19 cellular contexts compared by ENCODE assay signal in the genomic region with DNA sequence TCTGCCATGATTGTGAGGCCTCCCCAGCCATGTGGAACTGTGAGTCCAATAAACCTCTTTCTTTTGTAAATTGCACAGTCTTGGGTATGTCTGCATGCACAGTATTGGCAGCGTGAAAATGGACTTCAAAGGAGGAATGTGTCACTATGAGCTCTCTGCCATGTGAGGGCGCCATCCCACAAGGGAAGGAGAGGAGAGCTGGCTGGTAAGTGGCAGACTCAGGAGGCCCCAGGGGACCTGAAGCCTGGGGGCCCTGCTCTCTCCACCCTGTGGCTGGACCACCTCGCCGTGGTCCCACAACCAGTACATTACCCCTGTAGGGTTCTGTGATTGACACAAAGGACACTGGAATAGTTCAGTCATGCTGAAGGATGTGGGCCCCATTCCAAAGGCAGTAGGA.
DNase-seq lines count a peak whose midpoint lies in the region; TF ChIP-seq lines count a peak whose summit lies in the region.
"Had no signal": no experiment of that assay in that cellular context is flagged by ENCODE, and none has a peak within 500 bp of the region (broad histone marks: within the 10 kb centered on the region; RNA-seq: fewer than 3 reads in every experiment).

No MANE protein-coding gene starts in this region.

- H3K4me1 Mint-ChIP-seq in CD8-positive, alpha-beta memory T cell = no peaks in the 10 kb centered on the region

- no peak overlapping the region for H3K9ac ChIP-seq in Loucy (ENCODE audit: low read depth, low read length, poor library complexity, severe bottlenecking)

- CTCF ChIA-PET in CD8-positive, alpha-beta memory T cell (lab: Charles Lee) = no interaction called here

- H4K20me1 ChIP-seq in Loucy (ENCODE audit: insufficient read depth, low read length, poor library complexity, severe bottlenecking) = no peaks in the 10 kb centered on the region

- no peak overlapping the region for H3K4me3 Mint-ChIP-seq in CD8-positive, alpha-beta memory T cell
- H3K4me3 Mint-ChIP-seq: activated CD4-positive, alpha-beta memory T cell treated with anti-CD3 and anti-CD28 coated beads for 36 hours had no signal

- no peak overlapping the region for H3K27ac ChIP-seq in CD8-positive, alpha-beta memory T cell (ENCODE audit: low read depth, low read length)
- H3K27ac ChIP-seq: A549, C4-2B, testis, VCaP had no signal

- no peak overlapping the region for H3K4me2 ChIP-seq in Loucy (ENCODE audit: low read depth, low read length, poor library complexity, severe bottlenecking)
- H3K4me2 ChIP-seq: A549 had no signal

- H3K27me3 ChIP-seq in Loucy (ENCODE audit: insufficient read depth, low read length, poor library complexity, severe bottlenecking) = no peaks in the 10 kb centered on the region
- no peaks in the 10 kb centered on the region for H3K27me3 ChIP-seq in CD8-positive, alpha-beta memory T cell (ENCODE audit: insufficient read depth, low read length, poor library complexity, severe bottlenecking)
- H3K27me3 ChIP-seq: testis had no signal

- no peaks in the 10 kb centered on the region for H3K79me2 ChIP-seq in Loucy (ENCODE audit: insufficient read depth, low read length)

- H3K9me2 ChIP-seq in Loucy (replicated peaks; ENCODE audit: low read depth, low read length) = no peaks in the 10 kb centered on the region

- no peak overlapping the region for H2AFZ ChIP-seq in Loucy (ENCODE audit: low read length)

- no peaks in the 10 kb centered on the region for H3K36me3 ChIP-seq in Loucy (ENCODE audit: insufficient read depth, low read length)
- H3K36me3 ChIP-seq in CD8-positive, alpha-beta memory T cell (ENCODE audit: insufficient read depth, low read length) = no peaks in the 10 kb centered on the region

- POLR2A ChIA-PET in CD8-positive, alpha-beta memory T cell (lab: Charles Lee) = no interaction called here

- H3K9me3 ChIP-seq in Loucy (ENCODE audit: insufficient read depth, low read depth, low read length) = peaks cover 7% of the 10 kb centered on the region; the same call in 1 of the 2 replicates
- no peaks in the 10 kb centered on the region for H3K9me3 ChIP-seq in CD8-positive, alpha-beta memory T cell (ENCODE audit: low read length)
- H3K9me3 ChIP-seq: testis had no signal

- H3K36me3 Mint-ChIP-seq in CD8-positive, alpha-beta memory T cell = peaks cover 0 to 3% (median 2%) of the 10 kb centered on the region in 3 donors
- H3K36me3 Mint-ChIP-seq: activated CD4-positive, alpha-beta memory T cell treated with anti-CD3 and anti-CD28 coated beads for 36 hours had no signal

- peak; percentile 12 for DNase-seq in NCI-H146 (lab: John Stamatoyannopoulos, UW)
- no peak for DNase-seq in NCI-H146 treated with DMSO at 0.1 percent for 48 hours (lab: John Stamatoyannopoulos, UW; ENCODE audit: unreplicated experiment)
- peak; percentile 31 to 64 for DNase-seq in dermis microvascular lymphatic vessel endothelial cell (ENCODE audit: low read depth in 2 of 2)
- DNase-seq in lung microvascular endothelial cell (ENCODE audit: low read depth in 2 of 2) = peak; percentile 66 to 71
- no peak for DNase-seq in CD8-positive, alpha-beta memory T cell
- DNase-seq in cortex of kidney (lab: John Stamatoyannopoulos, UW) = no peak
- no peak for DNase-seq in activated gamma-delta T cell treated with Interleukin-2 at 50 U/mL for 16 hours
- DNase-seq: activated CD4-positive, alpha-beta memory T cell treated with anti-CD3 and anti-CD28 coated beads for 36 hours; activated naive CD4-positive, alpha-beta T cell treated with anti-CD3 and anti-CD28 coated beads, Interleukin-2, amount 50 U/mL, for 16 hours; DMS153; NCI-H1436 treated with DMSO at 0.1 percent for 48 hours; NCI-H446; SHP77 treated with DMSO at 0.1 percent for 48 hours; stimulated activated CD4-positive, alpha-beta T cell treated with anti-CD3 and anti-CD28 coated beads, Interleukin-12 subunit alpha, Interleukin-12 subunit beta, amount 100 ng/mL, for 4 hours; testis had no signal

- no peaks in the 10 kb centered on the region for H3F3A ChIP-seq in Loucy (ENCODE audit: low read depth)

- H3K27ac Mint-ChIP-seq in CD8-positive, alpha-beta memory T cell = no peak overlapping the region
- H3K27ac Mint-ChIP-seq: activated CD4-positive, alpha-beta memory T cell treated with anti-CD3 and anti-CD28 coated beads for 36 hours had no signal

- no peak overlapping the region for H3K4me3 ChIP-seq in Loucy (ENCODE audit: low read length, poor library complexity, severe bottlenecking)
- H3K4me3 ChIP-seq in CD8-positive, alpha-beta memory T cell (ENCODE audit: low read length) = no peak overlapping the region
- H3K4me3 ChIP-seq: A549, testis had no signal

- peak; percentile 34; the same call in 1 of the 2 replicates for TF ChIP-seq CTCF in Loucy (conservative IDR thresholded peaks at IDR 0.05; ENCODE audit: low read length)

- H3K9me3 Mint-ChIP-seq in CD8-positive, alpha-beta memory T cell = peaks cover 11 to 23% (median 12%) of the 10 kb centered on the region in 5 donors

- peaks cover 7 to 42% of the 10 kb centered on the region in 2 donors for H3K27me3 Mint-ChIP-seq in CD8-positive, alpha-beta memory T cell

- no peaks in the 10 kb centered on the region for H3K4me1 ChIP-seq in Loucy (ENCODE audit: insufficient read depth, low read length, poor library complexity, severe bottlenecking)
- no peaks in the 10 kb centered on the region for H3K4me1 ChIP-seq in CD8-positive, alpha-beta memory T cell (ENCODE audit: insufficient read depth, low read length)
- H3K4me1 ChIP-seq: A549, testis had no signal

Comparison
In these comparisons a context has a peak if more than half of its experiments do, and no peak if none do; other contexts are left out.
1. DNase-seq: peak in NCI-H146 (single experiment), dermis microvascular lymphatic vessel endothelial cell (2 of 2) and lung microvascular endothelial cell (2 of 2); none in NCI-H146 treated with DMSO at 0.1 percent for 48 hours (single experiment), CD8-positive, alpha-beta memory T cell (0 of 5), cortex of kidney (single experiment) and activated gamma-delta T cell treated with Interleukin-2 at 50 U/mL for 16 hours (single experiment).